In the genomic region with DNA sequence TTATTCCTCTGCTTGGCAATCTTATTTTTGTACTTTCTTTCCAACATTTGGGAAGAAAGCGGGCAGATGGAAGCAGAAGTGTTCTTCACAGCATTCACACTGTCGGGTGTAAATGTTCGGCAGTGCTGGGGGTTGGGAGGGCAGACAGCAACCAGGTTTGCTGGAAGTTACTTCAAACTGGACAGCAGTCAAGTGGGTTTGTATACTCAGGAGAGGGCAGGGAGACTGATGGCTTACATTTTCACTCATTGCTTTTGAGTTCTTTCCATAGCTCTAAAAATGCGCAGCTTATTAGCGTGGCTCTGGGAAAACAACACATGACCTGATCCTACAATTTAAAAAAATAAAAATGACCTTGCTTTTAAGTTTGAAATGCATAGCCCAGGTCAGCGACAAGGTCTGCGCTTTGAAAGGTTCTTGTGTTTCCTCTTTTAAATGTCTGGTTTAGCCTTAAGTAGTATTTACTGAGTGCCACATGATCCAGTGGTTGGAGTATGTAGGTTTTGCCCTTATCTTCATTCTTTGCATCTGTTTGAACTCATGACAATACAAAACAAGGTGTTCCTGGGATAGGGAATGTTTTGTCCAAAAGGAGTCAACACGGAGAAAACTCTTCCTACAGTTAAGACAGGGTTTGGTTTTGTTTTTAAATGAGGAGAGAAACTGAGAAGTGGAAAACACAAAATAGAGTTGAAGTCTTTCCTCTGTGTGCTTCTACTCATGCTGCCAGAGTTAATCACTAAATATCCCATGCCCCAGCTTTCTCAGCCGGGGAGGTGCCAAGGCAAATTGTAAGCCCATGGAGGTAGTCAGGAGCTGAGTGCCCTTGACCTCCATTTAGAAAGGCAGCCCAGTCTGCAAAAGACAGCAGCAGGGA, we compare ENCODE assay signal across 1 cellular context.
TF ChIP-seq lines count a peak whose summit lies in the region.

No MANE protein-coding gene starts in this region.

TF ChIP-seq in HepG2, 621 proteins besides CTCF, POLR2A, EP300 and RAD21 (continued from another document and continues in another):
- TF ChIP-seq ZNF282 (IDR thresholded peaks at IDR 0.05; ENCODE audit: partially characterized antibody) (no peak), TRIM24 (CRISPR knock-in tag; IDR thresholded peaks at IDR 0.05) (no peak), BCL6 (CRISPR knock-in tag; IDR thresholded peaks at IDR 0.05) (peak; percentile 68; the same call in 1 of the 2 replicates), NAIF1 (CRISPR knock-in tag; IDR thresholded peaks at IDR 0.05; ENCODE audit: borderline replicate concordance) (0 out of 2 replicates have a peak, but pooled peaks have one; percentile 25), U2AF1 (optimal IDR thresholded peaks at IDR 0.05; ENCODE audit: low read depth, low read length) (no peak), HOXA3 (CRISPR knock-in tag; IDR thresholded peaks at IDR 0.05) (no peak), ZNF12 (CRISPR knock-in tag; IDR thresholded peaks at IDR 0.05) (no peak), GPN1 (CRISPR knock-in tag; IDR thresholded peaks at IDR 0.05; ENCODE audit: borderline replicate concordance) (no peak), ZNF496 (CRISPR knock-in tag; IDR thresholded peaks at IDR 0.05; ENCODE audit: insufficient replicate concordance) (no peak), MED13 (CRISPR knock-in tag; IDR thresholded peaks at IDR 0.05) (peak; percentile 78; the same call in 1 of the 2 replicates), ZFY (CRISPR knock-in tag; IDR thresholded peaks at IDR 0.05) (no peak), ARNT2 (CRISPR knock-in tag; IDR thresholded peaks at IDR 0.05; ENCODE audit: low read depth) (no peak), IRF2 (CRISPR knock-in tag; IDR thresholded peaks at IDR 0.05) (peak; percentile 22; the same call in 1 of the 2 replicates), ZNF430 (CRISPR knock-in tag; IDR thresholded peaks at IDR 0.05) (0 out of 2 replicates have a peak, but pooled peaks have one; percentile 20), TMF1 (CRISPR knock-in tag; IDR thresholded peaks at IDR 0.05; ENCODE audit: low read depth) (no peak), ZNF549 (CRISPR knock-in tag; IDR thresholded peaks at IDR 0.05) (no peak), NCOA1 (CRISPR knock-in tag; IDR thresholded peaks at IDR 0.05) (no peak), ISL2 (CRISPR knock-in tag; IDR thresholded peaks at IDR 0.05) (peak; percentile 92), NR2F2 (IDR thresholded peaks at IDR 0.05; ENCODE audit: borderline replicate concordance, low read depth) (no peak), SRF (IDR thresholded peaks at IDR 0.05; ENCODE audit: low read depth, low read length) (no peak), ZNF460 (CRISPR knock-in tag; IDR thresholded peaks at IDR 0.05; ENCODE audit: borderline replicate concordance) (no peak), SETDB1 (CRISPR knock-in tag; IDR thresholded peaks at IDR 0.05; ENCODE audit: borderline replicate concordance) (no peak), ZFP90 (CRISPR knock-in tag; IDR thresholded peaks at IDR 0.05; ENCODE audit: borderline replicate concordance) (no peak), SNAI1 (CRISPR knock-in tag; IDR thresholded peaks at IDR 0.05; ENCODE audit: borderline replicate concordance) (no peak), POLR2G (IDR thresholded peaks at IDR 0.05; ENCODE audit: low read depth, low read length) (peak; percentile 62), CBFB (CRISPR knock-in tag; IDR thresholded peaks at IDR 0.05) (peak; percentile 13; the same call in 1 of the 2 replicates), FOXA1 (IDR thresholded peaks at IDR 0.05) (no peak), FOXA1 (CRISPR knock-in tag; IDR thresholded peaks at IDR 0.05) (peak; percentile 76), CHD4 (IDR thresholded peaks at IDR 0.05; ENCODE audit: borderline replicate concordance, low read length) (peak; percentile 35; the same call in 1 of the 2 replicates), NCOA5 (CRISPR knock-in tag; IDR thresholded peaks at IDR 0.05) (no peak), ZMYM3 (CRISPR knock-in tag; IDR thresholded peaks at IDR 0.05) (no peak), ZNF563 (CRISPR knock-in tag; IDR thresholded peaks at IDR 0.05) (no peak), RFX3 (CRISPR knock-in tag; IDR thresholded peaks at IDR 0.05) (no peak)
- TF ChIP-seq, protein P1, sequence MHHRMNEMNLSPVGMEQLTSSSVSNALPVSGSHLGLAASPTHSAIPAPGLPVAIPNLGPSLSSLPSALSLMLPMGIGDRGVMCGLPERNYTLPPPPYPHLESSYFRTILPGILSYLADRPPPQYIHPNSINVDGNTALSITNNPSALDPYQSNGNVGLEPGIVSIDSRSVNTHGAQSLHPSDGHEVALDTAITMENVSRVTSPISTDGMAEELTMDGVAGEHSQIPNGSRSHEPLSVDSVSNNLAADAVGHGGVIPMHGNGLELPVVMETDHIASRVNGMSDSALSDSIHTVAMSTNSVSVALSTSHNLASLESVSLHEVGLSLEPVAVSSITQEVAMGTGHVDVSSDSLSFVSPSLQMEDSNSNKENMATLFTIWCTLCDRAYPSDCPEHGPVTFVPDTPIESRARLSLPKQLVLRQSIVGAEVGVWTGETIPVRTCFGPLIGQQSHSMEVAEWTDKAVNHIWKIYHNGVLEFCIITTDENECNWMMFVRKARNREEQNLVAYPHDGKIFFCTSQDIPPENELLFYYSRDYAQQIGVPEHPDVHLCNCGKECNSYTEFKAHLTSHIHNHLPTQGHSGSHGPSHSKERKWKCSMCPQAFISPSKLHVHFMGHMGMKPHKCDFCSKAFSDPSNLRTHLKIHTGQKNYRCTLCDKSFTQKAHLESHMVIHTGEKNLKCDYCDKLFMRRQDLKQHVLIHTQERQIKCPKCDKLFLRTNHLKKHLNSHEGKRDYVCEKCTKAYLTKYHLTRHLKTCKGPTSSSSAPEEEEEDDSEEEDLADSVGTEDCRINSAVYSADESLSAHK (CRISPR knock-in tag; IDR thresholded peaks at IDR 0.05; ENCODE audit: borderline replicate concordance) = no peak
- TF ChIP-seq, protein P2, sequence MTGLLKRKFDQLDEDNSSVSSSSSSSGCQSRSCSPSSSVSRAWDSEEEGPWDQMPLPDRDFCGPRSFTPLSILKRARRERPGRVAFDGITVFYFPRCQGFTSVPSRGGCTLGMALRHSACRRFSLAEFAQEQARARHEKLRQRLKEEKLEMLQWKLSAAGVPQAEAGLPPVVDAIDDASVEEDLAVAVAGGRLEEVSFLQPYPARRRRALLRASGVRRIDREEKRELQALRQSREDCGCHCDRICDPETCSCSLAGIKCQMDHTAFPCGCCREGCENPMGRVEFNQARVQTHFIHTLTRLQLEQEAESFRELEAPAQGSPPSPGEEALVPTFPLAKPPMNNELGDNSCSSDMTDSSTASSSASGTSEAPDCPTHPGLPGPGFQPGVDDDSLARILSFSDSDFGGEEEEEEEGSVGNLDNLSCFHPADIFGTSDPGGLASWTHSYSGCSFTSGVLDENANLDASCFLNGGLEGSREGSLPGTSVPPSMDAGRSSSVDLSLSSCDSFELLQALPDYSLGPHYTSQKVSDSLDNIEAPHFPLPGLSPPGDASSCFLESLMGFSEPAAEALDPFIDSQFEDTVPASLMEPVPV (CRISPR knock-in tag; IDR thresholded peaks at IDR 0.05) = no peak
- TF ChIP-seq, protein P3, sequence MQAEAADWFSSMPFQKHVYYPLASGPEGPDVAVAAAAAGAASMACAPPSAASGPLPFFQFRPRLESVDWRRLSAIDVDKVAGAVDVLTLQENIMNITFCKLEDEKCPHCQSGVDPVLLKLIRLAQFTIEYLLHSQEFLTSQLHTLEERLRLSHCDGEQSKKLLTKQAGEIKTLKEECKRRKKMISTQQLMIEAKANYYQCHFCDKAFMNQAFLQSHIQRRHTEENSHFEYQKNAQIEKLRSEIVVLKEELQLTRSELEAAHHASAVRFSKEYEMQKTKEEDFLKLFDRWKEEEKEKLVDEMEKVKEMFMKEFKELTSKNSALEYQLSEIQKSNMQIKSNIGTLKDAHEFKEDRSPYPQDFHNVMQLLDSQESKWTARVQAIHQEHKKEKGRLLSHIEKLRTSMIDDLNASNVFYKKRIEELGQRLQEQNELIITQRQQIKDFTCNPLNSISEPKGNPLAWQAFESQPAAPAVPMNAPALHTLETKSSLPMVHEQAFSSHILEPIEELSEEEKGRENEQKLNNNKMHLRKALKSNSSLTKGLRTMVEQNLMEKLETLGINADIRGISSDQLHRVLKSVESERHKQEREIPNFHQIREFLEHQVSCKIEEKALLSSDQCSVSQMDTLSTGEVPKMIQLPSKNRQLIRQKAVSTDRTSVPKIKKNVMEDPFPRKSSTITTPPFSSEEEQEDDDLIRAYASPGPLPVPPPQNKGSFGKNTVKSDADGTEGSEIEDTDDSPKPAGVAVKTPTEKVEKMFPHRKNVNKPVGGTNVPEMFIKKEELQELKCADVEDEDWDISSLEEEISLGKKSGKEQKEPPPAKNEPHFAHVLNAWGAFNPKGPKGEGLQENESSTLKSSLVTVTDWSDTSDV (CRISPR knock-in tag; IDR thresholded peaks at IDR 0.05) = no peak
- TF ChIP-seq, protein P4, sequence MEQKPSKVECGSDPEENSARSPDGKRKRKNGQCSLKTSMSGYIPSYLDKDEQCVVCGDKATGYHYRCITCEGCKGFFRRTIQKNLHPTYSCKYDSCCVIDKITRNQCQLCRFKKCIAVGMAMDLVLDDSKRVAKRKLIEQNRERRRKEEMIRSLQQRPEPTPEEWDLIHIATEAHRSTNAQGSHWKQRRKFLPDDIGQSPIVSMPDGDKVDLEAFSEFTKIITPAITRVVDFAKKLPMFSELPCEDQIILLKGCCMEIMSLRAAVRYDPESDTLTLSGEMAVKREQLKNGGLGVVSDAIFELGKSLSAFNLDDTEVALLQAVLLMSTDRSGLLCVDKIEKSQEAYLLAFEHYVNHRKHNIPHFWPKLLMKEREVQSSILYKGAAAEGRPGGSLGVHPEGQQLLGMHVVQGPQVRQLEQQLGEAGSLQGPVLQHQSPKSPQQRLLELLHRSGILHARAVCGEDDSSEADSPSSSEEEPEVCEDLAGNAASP (CRISPR knock-in tag; IDR thresholded peaks at IDR 0.05; ENCODE audit: borderline replicate concordance) = peak; percentile 84; the same call in 1 of the 2 replicates
- TF ChIP-seq, protein P5, sequence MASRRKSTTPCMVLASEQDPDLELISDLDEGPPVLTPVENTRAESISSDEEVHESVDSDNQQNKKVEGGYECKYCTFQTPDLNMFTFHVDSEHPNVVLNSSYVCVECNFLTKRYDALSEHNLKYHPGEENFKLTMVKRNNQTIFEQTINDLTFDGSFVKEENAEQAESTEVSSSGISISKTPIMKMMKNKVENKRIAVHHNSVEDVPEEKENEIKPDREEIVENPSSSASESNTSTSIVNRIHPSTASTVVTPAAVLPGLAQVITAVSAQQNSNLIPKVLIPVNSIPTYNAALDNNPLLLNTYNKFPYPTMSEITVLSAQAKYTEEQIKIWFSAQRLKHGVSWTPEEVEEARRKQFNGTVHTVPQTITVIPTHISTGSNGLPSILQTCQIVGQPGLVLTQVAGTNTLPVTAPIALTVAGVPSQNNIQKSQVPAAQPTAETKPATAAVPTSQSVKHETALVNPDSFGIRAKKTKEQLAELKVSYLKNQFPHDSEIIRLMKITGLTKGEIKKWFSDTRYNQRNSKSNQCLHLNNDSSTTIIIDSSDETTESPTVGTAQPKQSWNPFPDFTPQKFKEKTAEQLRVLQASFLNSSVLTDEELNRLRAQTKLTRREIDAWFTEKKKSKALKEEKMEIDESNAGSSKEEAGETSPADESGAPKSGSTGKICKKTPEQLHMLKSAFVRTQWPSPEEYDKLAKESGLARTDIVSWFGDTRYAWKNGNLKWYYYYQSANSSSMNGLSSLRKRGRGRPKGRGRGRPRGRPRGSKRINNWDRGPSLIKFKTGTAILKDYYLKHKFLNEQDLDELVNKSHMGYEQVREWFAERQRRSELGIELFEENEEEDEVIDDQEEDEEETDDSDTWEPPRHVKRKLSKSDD (CRISPR knock-in tag; IDR thresholded peaks at IDR 0.05; ENCODE audit: low read depth) = no peak
- TF ChIP-seq, protein P6, sequence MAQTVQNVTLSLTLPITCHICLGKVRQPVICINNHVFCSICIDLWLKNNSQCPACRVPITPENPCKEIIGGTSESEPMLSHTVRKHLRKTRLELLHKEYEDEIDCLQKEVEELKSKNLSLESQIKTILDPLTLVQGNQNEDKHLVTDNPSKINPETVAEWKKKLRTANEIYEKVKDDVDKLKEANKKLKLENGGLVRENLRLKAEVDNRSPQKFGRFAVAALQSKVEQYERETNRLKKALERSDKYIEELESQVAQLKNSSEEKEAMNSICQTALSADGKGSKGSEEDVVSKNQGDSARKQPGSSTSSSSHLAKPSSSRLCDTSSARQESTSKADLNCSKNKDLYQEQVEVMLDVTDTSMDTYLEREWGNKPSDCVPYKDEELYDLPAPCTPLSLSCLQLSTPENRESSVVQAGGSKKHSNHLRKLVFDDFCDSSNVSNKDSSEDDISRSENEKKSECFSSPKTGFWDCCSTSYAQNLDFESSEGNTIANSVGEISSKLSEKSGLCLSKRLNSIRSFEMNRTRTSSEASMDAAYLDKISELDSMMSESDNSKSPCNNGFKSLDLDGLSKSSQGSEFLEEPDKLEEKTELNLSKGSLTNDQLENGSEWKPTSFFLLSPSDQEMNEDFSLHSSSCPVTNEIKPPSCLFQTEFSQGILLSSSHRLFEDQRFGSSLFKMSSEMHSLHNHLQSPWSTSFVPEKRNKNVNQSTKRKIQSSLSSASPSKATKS (CRISPR knock-in tag; IDR thresholded peaks at IDR 0.05) = 0 out of 2 replicates have a peak, but pooled peaks have one; percentile 44
- TF ChIP-seq, protein P7, sequence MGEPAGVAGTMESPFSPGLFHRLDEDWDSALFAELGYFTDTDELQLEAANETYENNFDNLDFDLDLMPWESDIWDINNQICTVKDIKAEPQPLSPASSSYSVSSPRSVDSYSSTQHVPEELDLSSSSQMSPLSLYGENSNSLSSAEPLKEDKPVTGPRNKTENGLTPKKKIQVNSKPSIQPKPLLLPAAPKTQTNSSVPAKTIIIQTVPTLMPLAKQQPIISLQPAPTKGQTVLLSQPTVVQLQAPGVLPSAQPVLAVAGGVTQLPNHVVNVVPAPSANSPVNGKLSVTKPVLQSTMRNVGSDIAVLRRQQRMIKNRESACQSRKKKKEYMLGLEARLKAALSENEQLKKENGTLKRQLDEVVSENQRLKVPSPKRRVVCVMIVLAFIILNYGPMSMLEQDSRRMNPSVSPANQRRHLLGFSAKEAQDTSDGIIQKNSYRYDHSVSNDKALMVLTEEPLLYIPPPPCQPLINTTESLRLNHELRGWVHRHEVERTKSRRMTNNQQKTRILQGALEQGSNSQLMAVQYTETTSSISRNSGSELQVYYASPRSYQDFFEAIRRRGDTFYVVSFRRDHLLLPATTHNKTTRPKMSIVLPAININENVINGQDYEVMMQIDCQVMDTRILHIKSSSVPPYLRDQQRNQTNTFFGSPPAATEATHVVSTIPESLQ (CRISPR knock-in tag; conservative IDR thresholded peaks at IDR 0.05) = no peak
